ENCODE assay signal across 9 cellular contexts in genomic region chr13:25114220-25114619, GRCh38. TPM values are rescaled to one million over a fixed set of nuclear protein-coding genes. Genes with fewer than 3 reads are reported as not detected.
A peak's percentile ranks its signal among the peaks of the same experiment; 100 is the strongest.
DNase-seq lines count a peak whose midpoint lies in the region; ATAC-seq and TF ChIP-seq lines count a peak whose summit lies in the region.
"Had no signal": no experiment of that assay in that cellular context is flagged by ENCODE, and none has a peak within 500 bp of the region (broad histone marks: within the 10 kb centered on the region; RNA-seq: fewer than 3 reads in every experiment).

No MANE protein-coding gene starts in this region.

- H3K27me3 ChIP-seq in MM.1S (replicated peaks; ENCODE audit: insufficient read depth, low read length): no peaks in the 10 kb centered on the region
- H3K27me3 ChIP-seq in SJCRH30: peaks cover 5% of the 10 kb centered on the region; the same call in 1 of the 2 replicates

- H3K9me3 ChIP-seq in MM.1S (replicated peaks; ENCODE audit: insufficient read depth, low read length) (no peaks in the 10 kb centered on the region), SJCRH30 (replicated peaks) (no peaks in the 10 kb centered on the region)

- H3K27ac ChIP-seq in MM.1S (ENCODE audit: low read length): no peak overlapping the region
- no peak overlapping the region for H3K27ac ChIP-seq in SJCRH30

- H3K9ac ChIP-seq in MM.1S (ENCODE audit: low read length): no peak overlapping the region

- no peak overlapping the region for H3K27ac Mint-ChIP-seq in activated naive CD4-positive, alpha-beta T cell treated with anti-CD3 and anti-CD28 coated beads, Interleukin-2, amount 50 U/mL, for 72 hours
- H3K27ac Mint-ChIP-seq: activated naive CD8-positive, alpha-beta T cell had no signal

- H3K9me3 Mint-ChIP-seq in activated naive CD4-positive, alpha-beta T cell treated with anti-CD3 and anti-CD28 coated beads, Interleukin-2, amount 50 U/mL, for 72 hours: no peaks in the 10 kb centered on the region

- H3K4me3 ChIP-seq in MM.1S (ENCODE audit: low read length) (no peak overlapping the region), SJCRH30 (no peak overlapping the region)

- H3K36me3 ChIP-seq in MM.1S (replicated peaks; ENCODE audit: insufficient read depth, low read length) (no peaks in the 10 kb centered on the region), SJCRH30 (no peaks in the 10 kb centered on the region)

- ATAC-seq in GM21576 (IDR thresholded peaks at IDR 0.05; ENCODE audit: unreplicated experiment) (peak; percentile 76), HG03159 (IDR thresholded peaks at IDR 0.05; ENCODE audit: unreplicated experiment) (no peak)
- peak; percentile 73 to 75 for ATAC-seq in activated naive CD4-positive, alpha-beta T cell treated with anti-CD3 and anti-CD28 coated beads, Interleukin-2, amount 50 U/mL, for 72 hours

- H4K20me1 ChIP-seq in MM.1S (ENCODE audit: insufficient read depth, low read length): no peaks in the 10 kb centered on the region

- H3K79me2 ChIP-seq in MM.1S (ENCODE audit: low read length): no peaks in the 10 kb centered on the region

- DNase-seq in DMS 273 (lab: John Stamatoyannopoulos, UW; ENCODE audit: unreplicated experiment): peak; percentile 82
- peak; percentile 59 for DNase-seq in MM.1S
- DNase-seq in SJCRH30: peak; percentile 73 to 86
- DNase-seq in activated naive CD4-positive, alpha-beta T cell treated with anti-CD3 and anti-CD28 coated beads, Interleukin-2, amount 50 U/mL, for 72 hours (ENCODE audit: low spot score in 2 of 2): peak; percentile 63 to 74
- peak; percentile 36 for DNase-seq in glomerular endothelial cell (ENCODE audit: extremely low read depth, low read depth, low spot score)
- DNase-seq in pons (ENCODE audit: low spot score): peak; percentile 92

- no peaks in the 10 kb centered on the region for H3F3A ChIP-seq in MM.1S (ENCODE audit: insufficient read depth, low read length)

- H2AFZ ChIP-seq in MM.1S (ENCODE audit: low read length): no peak overlapping the region

- no peak overlapping the region for H3K4me2 ChIP-seq in MM.1S (ENCODE audit: low read depth, low read length)

- no peaks in the 10 kb centered on the region for H3K4me1 ChIP-seq in MM.1S (ENCODE audit: low read length)
- no peaks in the 10 kb centered on the region for H3K4me1 ChIP-seq in SJCRH30

- peaks cover 0 to 3% of the 10 kb centered on the region in 2 donors for H3K36me3 Mint-ChIP-seq in activated naive CD4-positive, alpha-beta T cell treated with anti-CD3 and anti-CD28 coated beads, Interleukin-2, amount 50 U/mL, for 72 hours
- H3K36me3 Mint-ChIP-seq: activated naive CD8-positive, alpha-beta T cell had no signal

- no peaks in the 10 kb centered on the region for H3K9me2 ChIP-seq in MM.1S (replicated peaks; ENCODE audit: insufficient read depth, low read length)

- TF ChIP-seq CTCF in MM.1S (IDR thresholded peaks at IDR 0.05; ENCODE audit: low read length): peak; percentile 68

RNA-seq across cellular contexts. Expression of gene PABPC3, which starts 18.3 kb away (rescaled TPM):
- total RNA-seq in SJCRH30 (2014; rRNA removed; shearing (Covaris generic)): 0.10 and 0.14 TPM in 2 replicates
- total RNA-seq in activated naive CD4-positive, alpha-beta T cell treated with anti-CD3 and anti-CD28 coated beads, Interleukin-2, amount 50 U/mL, for 72 hours: under 1 TPM; 0.20 to 0.29 TPM
- 0.05 and 0.06 TPM in 2 replicates for total RNA-seq in glomerular endothelial cell

RNA-seq across cellular contexts. Expression of gene AMER2, which starts 57.9 kb away (rescaled TPM):
- total RNA-seq in SJCRH30 (2014; rRNA removed; shearing (Covaris generic)): not detected in 2 replicates
- total RNA-seq in activated naive CD4-positive, alpha-beta T cell treated with anti-CD3 and anti-CD28 coated beads, Interleukin-2, amount 50 U/mL, for 72 hours: not detected
- total RNA-seq in glomerular endothelial cell: under 0.01 TPM in 1 of 2 replicates, not detected in the other

Comparison
In these comparisons a context has a peak if more than half of its experiments do, and no peak if none do; other contexts are left out.
1. DNase-seq: peak in every context shown above with its lines; median percentile 92 in pons; 82 in DMS 273; 80 in SJCRH30; 68 in activated naive CD4-positive, alpha-beta T cell treated with anti-CD3 and anti-CD28 coated beads, Interleukin-2, amount 50 U/mL, for 72 hours; 59 in MM.1S; 36 in glomerular endothelial cell.